2 cellular contexts compared by ENCODE assay signal in the genomic region with DNA sequence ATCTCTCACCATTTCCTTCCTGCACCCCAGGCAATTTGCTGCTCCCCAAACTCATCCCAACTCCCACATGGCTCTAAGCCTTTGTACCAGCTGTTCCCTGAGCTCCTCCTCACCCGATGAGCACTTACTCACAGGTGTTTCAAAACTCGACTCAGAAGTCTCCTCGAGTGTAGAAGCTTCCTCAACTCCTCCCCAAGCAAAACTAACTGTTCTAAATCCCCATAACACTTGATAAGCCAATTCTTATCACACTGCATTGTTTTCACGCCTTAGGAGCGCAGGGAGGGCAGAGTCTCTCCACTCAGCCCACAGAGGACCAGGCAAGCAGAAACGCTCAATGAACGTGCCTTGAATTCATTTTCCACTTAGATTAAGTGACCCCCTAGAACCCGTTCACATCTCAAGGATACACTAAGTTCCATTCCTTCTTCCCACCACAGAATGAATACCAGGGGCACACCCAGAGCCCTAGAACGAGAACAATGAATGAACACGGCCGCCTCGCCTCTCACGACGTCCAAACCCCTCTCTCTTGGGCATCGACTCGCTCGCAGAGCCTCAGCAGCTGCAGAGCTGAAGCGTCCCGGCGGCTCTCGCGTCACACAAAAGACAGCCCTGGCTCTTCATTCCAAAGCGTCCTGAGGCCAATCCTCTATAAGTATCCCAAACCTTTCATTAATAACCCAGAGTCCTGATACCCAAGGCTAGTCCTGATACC.
TF ChIP-seq lines count a peak whose summit lies in the region.

No MANE protein-coding gene starts in this region.

TF ChIP-seq in HCT116, 20 proteins besides CTCF, POLR2A, EP300 and RAD21:
- TF ChIP-seq, protein P1, sequence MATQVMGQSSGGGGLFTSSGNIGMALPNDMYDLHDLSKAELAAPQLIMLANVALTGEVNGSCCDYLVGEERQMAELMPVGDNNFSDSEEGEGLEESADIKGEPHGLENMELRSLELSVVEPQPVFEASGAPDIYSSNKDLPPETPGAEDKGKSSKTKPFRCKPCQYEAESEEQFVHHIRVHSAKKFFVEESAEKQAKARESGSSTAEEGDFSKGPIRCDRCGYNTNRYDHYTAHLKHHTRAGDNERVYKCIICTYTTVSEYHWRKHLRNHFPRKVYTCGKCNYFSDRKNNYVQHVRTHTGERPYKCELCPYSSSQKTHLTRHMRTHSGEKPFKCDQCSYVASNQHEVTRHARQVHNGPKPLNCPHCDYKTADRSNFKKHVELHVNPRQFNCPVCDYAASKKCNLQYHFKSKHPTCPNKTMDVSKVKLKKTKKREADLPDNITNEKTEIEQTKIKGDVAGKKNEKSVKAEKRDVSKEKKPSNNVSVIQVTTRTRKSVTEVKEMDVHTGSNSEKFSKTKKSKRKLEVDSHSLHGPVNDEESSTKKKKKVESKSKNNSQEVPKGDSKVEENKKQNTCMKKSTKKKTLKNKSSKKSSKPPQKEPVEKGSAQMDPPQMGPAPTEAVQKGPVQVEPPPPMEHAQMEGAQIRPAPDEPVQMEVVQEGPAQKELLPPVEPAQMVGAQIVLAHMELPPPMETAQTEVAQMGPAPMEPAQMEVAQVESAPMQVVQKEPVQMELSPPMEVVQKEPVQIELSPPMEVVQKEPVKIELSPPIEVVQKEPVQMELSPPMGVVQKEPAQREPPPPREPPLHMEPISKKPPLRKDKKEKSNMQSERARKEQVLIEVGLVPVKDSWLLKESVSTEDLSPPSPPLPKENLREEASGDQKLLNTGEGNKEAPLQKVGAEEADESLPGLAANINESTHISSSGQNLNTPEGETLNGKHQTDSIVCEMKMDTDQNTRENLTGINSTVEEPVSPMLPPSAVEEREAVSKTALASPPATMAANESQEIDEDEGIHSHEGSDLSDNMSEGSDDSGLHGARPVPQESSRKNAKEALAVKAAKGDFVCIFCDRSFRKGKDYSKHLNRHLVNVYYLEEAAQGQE (IDR thresholded peaks at IDR 0.05; ENCODE audit: low read depth): no peak
- no peak for TF ChIP-seq ELF1 (IDR thresholded peaks at IDR 0.05; ENCODE audit: borderline replicate concordance, low read depth)

TF ChIP-seq in SK-N-SH, 30 proteins besides CTCF, POLR2A, EP300 and RAD21 (continued from another document):
- TF ChIP-seq, protein P1 (IDR thresholded peaks at IDR 0.05; ENCODE audit: low read depth, low read length): no peak
- no peak for TF ChIP-seq POLR2AphosphoS5 (IDR thresholded peaks at IDR 0.05; ENCODE audit: low read depth, low read length)
- TF ChIP-seq FOSL2 (IDR thresholded peaks at IDR 0.05; ENCODE audit: borderline replicate concordance, low read depth): no peak
- no peak for TF ChIP-seq NFIC (IDR thresholded peaks at IDR 0.05; ENCODE audit: borderline replicate concordance)
- TF ChIP-seq EZH2phosphoT487 (IDR thresholded peaks at IDR 0.05; ENCODE audit: borderline replicate concordance, low read depth): no peak
- no peak for TF ChIP-seq GABPA (IDR thresholded peaks at IDR 0.05; ENCODE audit: low read depth)
- TF ChIP-seq RXRA (IDR thresholded peaks at IDR 0.05; ENCODE audit: borderline replicate concordance, low read depth): no peak
- no peak for TF ChIP-seq YY1 (IDR thresholded peaks at IDR 0.05; ENCODE audit: low read depth)
- TF ChIP-seq MEF2A (IDR thresholded peaks at IDR 0.05; ENCODE audit: borderline replicate concordance, low read depth): no peak
- no peak for TF ChIP-seq CHD2 (IDR thresholded peaks at IDR 0.05; ENCODE audit: low read length, partially characterized antibody)
- TF ChIP-seq, protein P2, sequence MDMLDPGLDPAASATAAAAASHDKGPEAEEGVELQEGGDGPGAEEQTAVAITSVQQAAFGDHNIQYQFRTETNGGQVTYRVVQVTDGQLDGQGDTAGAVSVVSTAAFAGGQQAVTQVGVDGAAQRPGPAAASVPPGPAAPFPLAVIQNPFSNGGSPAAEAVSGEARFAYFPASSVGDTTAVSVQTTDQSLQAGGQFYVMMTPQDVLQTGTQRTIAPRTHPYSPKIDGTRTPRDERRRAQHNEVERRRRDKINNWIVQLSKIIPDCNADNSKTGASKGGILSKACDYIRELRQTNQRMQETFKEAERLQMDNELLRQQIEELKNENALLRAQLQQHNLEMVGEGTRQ (IDR thresholded peaks at IDR 0.05; ENCODE audit: borderline replicate concordance, low read depth, low read length): no peak
- no peak for TF ChIP-seq RFX5 (IDR thresholded peaks at IDR 0.05; ENCODE audit: low read length)
- no peak for TF ChIP-seq GATA2 (CRISPR knock-in tag; IDR thresholded peaks at IDR 0.05)
- TF ChIP-seq TCF12 (IDR thresholded peaks at IDR 0.05): no peak
- TF ChIP-seq SMC3 (IDR thresholded peaks at IDR 0.05; ENCODE audit: low read depth, low read length): no peak
- TF ChIP-seq, protein P3, sequence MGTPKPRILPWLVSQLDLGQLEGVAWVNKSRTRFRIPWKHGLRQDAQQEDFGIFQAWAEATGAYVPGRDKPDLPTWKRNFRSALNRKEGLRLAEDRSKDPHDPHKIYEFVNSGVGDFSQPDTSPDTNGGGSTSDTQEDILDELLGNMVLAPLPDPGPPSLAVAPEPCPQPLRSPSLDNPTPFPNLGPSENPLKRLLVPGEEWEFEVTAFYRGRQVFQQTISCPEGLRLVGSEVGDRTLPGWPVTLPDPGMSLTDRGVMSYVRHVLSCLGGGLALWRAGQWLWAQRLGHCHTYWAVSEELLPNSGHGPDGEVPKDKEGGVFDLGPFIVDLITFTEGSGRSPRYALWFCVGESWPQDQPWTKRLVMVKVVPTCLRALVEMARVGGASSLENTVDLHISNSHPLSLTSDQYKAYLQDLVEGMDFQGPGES (IDR thresholded peaks at IDR 0.05; ENCODE audit: low read depth, low read length): no peak
- no peak for TF ChIP-seq TEAD4 (IDR thresholded peaks at IDR 0.05; ENCODE audit: borderline replicate concordance, insufficient read depth)
